Comparison of ENCODE assay signal across 19 cellular contexts in the genomic region with DNA sequence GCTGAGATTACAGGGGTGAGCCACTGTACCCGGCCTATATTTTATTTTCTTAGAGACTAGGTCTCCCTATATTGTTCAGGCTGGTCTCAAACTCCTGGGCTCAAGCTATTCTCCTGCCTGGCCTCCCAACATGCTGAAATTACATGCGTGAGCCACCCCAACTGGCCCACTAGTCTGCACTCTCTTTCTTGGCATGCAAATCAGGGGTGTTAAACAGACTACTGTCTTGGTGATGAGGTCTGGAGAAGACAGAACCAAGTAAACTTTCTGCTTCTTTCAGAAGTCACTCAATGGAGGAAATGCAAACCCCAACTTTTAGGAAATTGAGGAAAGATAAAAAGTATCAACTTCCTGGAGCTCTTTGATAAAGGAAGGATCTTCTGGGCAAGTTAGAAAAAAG. TPM values are rescaled to one million over a fixed set of nuclear protein-coding genes. Genes with fewer than 3 reads are reported as not detected.
DNase-seq lines count a peak whose midpoint lies in the region; ATAC-seq, FAIRE-seq and TF ChIP-seq lines count a peak whose summit lies in the region.
"Had no signal": no experiment of that assay in that cellular context is flagged by ENCODE, and none has a peak within 500 bp of the region (broad histone marks: within the 10 kb centered on the region; RNA-seq: fewer than 3 reads in every experiment).

No MANE protein-coding gene starts in this region.

- no peaks in the 10 kb centered on the region for H3K9me3 Mint-ChIP-seq in activated T-helper 17 cell treated with anti-CD3 and anti-CD28 coated beads, Interleukin-2, amount 50 U/mL, for 72 hours

- peaks cover 22% of the 10 kb centered on the region for H3K4me1 ChIP-seq in BLaER1
- peaks cover 42% of the 10 kb centered on the region for H3K4me1 ChIP-seq in GM12878 (ENCODE audit: control insufficient read depth, insufficient read depth, low read length)
- no peaks in the 10 kb centered on the region for H3K4me1 ChIP-seq in foreskin keratinocyte

- peaks cover 22% of the 10 kb centered on the region for H4K20me1 ChIP-seq in BLaER1
- H4K20me1 ChIP-seq in GM12878 (ENCODE audit: control insufficient read depth, insufficient read depth) = no peaks in the 10 kb centered on the region

- H3K4me2 ChIP-seq in BLaER1 (0 out of 2 replicates have a peak overlapping the region, but pooled peaks have one; percentile 9), GM12878 (ENCODE audit: control insufficient read depth, insufficient read depth) (peak overlapping the region; percentile 35; the same call in 1 of the 2 replicates)

- CTCF ChIA-PET in GM12878 (lab: Yijun Ruan, JAX) = interaction anchor here (0.8 to 3.7 kb wide), 4 partner anchors 15 to 25 kb away, joined by 3 to 21 read pairs (median 4); no protein-coding TSS in a partner anchor

- no peaks in the 10 kb centered on the region for H3K36me3 Mint-ChIP-seq in activated T-helper 17 cell treated with anti-CD3 and anti-CD28 coated beads, Interleukin-2, amount 50 U/mL, for 72 hours (ENCODE audit: low read depth)

- no peaks in the 10 kb centered on the region for H3K79me2 ChIP-seq in GM12878 (ENCODE audit: control insufficient read depth, insufficient read depth, low read length)

- H3K4me1 Mint-ChIP-seq in activated T-helper 17 cell treated with anti-CD3 and anti-CD28 coated beads, Interleukin-2, amount 50 U/mL, for 72 hours = peaks cover 6% of the 10 kb centered on the region

- ATAC-seq in GM18498 (IDR thresholded peaks at IDR 0.05; ENCODE audit: unreplicated experiment) (peak; percentile 66), GM21723 (IDR thresholded peaks at IDR 0.05; ENCODE audit: unreplicated experiment) (peak; percentile 49), GM12878 (peak; percentile 62), foreskin keratinocyte (no peak)
- ATAC-seq in activated T-helper 17 cell treated with anti-CD3 and anti-CD28 coated beads, Interleukin-2, amount 50 U/mL, for 72 hours (replicated peaks) = no peak
- ATAC-seq in activated CD4-positive, CD25-positive, alpha-beta regulatory T cell treated with anti-CD3 and anti-CD28 coated beads, Interleukin-2, amount 50 U/mL, for 24 hours = no peak
- ATAC-seq: PC-3 had no signal

- POLR2A ChIA-PET in GM12878 (lab: Charles Lee) = interaction anchor here (0.6 kb wide), 1 partner anchor 1768 kb away, joined by 5 read pairs; no protein-coding TSS in a partner anchor

- BruUV-seq in GM12878 (replicated peaks; lab: Mats Ljungman, UMichigan) = no TSS peak

- H3K27me3 Mint-ChIP-seq in activated T-helper 17 cell treated with anti-CD3 and anti-CD28 coated beads, Interleukin-2, amount 50 U/mL, for 72 hours = peaks cover 61% of the 10 kb centered on the region

- no peak overlapping the region for H3K27ac Mint-ChIP-seq in activated T-helper 17 cell treated with anti-CD3 and anti-CD28 coated beads, Interleukin-2, amount 50 U/mL, for 72 hours

- RAD21 ChIA-PET in GM12878 (lab: Charles Lee; ENCODE audit: unreplicated experiment) = no interaction called here

- DNase-seq in GM12878 (ENCODE audit: low read depth, low spot score) (no peak), AG08396 (ENCODE audit: low spot score) (no peak), foreskin keratinocyte (no peak)
- DNase-seq: 8988T, DND-41, GDM1, KBM-7, NCI-H1436 treated with DMSO at 0.1 percent for 48 hours, NCI-H2081, NCI-H748 treated with DMSO at 0.1 percent for 48 hours, PC-3, SJCRH30, T-helper 2 cell had no signal

- no peak overlapping the region for H3K27ac ChIP-seq in BLaER1
- no peak overlapping the region for H3K27ac ChIP-seq in GM12878 (ENCODE audit: control insufficient read depth, insufficient read depth)
- no peak overlapping the region for H3K27ac ChIP-seq in foreskin keratinocyte
- H3K27ac ChIP-seq: RWPE1, SJCRH30 had no signal

- no peaks in the 10 kb centered on the region for H3K36me3 ChIP-seq in BLaER1
- no peaks in the 10 kb centered on the region for H3K36me3 ChIP-seq in GM12878 (ENCODE audit: control insufficient read depth in 2 of 2, insufficient read depth in 2 of 2, low read length in 1 of 2)
- H3K36me3 ChIP-seq: SJCRH30 had no signal

- no peak for TF ChIP-seq POLR2A in GM12878 (IDR thresholded peaks at IDR 0.05; ENCODE audit: low read depth, low read length)

- in situ Hi-C loops in GM12878 (cut with MboI) = no loop called here

- no peak for FAIRE-seq in GM12878 (lab: Jason Lieb, UNC)

- H3K27me3 ChIP-seq in BLaER1 (peaks cover 50% of the 10 kb centered on the region), GM12878 (replicated peaks in 1 of 2; ENCODE audit: control insufficient read depth in 2 of 2, insufficient read depth in 2 of 2, low read length in 1 of 2) (peaks cover 10% of the 10 kb centered on the region in 2 experiments), foreskin keratinocyte (peaks cover 87% of the 10 kb centered on the region)
- H3K27me3 ChIP-seq: SJCRH30 had no signal

- H3K9me3 ChIP-seq in BLaER1 (no peaks in the 10 kb centered on the region), GM12878 (replicated peaks; ENCODE audit: control insufficient read depth, insufficient read depth, low read length) (no peaks in the 10 kb centered on the region)
- H3K9me3 ChIP-seq: SJCRH30 had no signal

- SMC1A ChIA-PET in GM12878 (lab: Charles Lee; ENCODE audit: uncharacterized antibody, unreplicated experiment) = interaction anchor here (1.0 kb wide), 2 partner anchors 12 to 25 kb away, joined by 3 read pairs; no protein-coding TSS in a partner anchor

- TF ChIP-seq CTCF in GM12878 (IDR thresholded peaks at IDR 0.05 in 2 of 3, conservative IDR thresholded peaks at IDR 0.05 in 1 of 3; ENCODE audit: control insufficient read depth in 2 of 3, extremely low read depth in 1 of 3, insufficient read depth in 1 of 3, low read depth in 3 of 3, low read length in 3 of 3) = no peak
- no peak for TF ChIP-seq CTCF in foreskin keratinocyte (conservative IDR thresholded peaks at IDR 0.05)

- no peak overlapping the region for H2AFZ ChIP-seq in GM12878 (ENCODE audit: control insufficient read depth, low read depth, low read length)

- TF ChIP-seq RAD21 in GM12878 (IDR thresholded peaks at IDR 0.05; ENCODE audit: insufficient read depth, low read depth, low read length) = no peak

- H3K9ac ChIP-seq in BLaER1 (no peak overlapping the region), GM12878 (ENCODE audit: control insufficient read depth, insufficient read depth, low read length) (no peak overlapping the region)

- intact Hi-C loops in GM12878 (cut with micrococcal nuclease; ENCODE audit: unreplicated experiment) = no loop called here

- no peak for TF ChIP-seq EP300 in GM12878 (IDR thresholded peaks at IDR 0.05; ENCODE audit: borderline replicate concordance in 1 of 2, control insufficient read depth in 1 of 2, low read depth in 2 of 2, low read length in 2 of 2)

- whole genome bisulfite sequencing in GM12878 (ENCODE audit: insufficient coverage, insufficient replicate concordance, low lambda C conversion rate, missing lambda C conversion rate) = 23% methylated on average over 2 of the region's 2 CpGs

- H3K4me3 ChIP-seq in BLaER1 (no peak overlapping the region), GM12878 (no peak overlapping the region)
- H3K4me3 ChIP-seq: SJCRH30 had no signal

- H3K4me3 Mint-ChIP-seq in activated T-helper 17 cell treated with anti-CD3 and anti-CD28 coated beads, Interleukin-2, amount 50 U/mL, for 72 hours = no peak overlapping the region

TF ChIP-seq in GM12878, 131 proteins besides CTCF, POLR2A, EP300 and RAD21:
- TF ChIP-seq NR2F1 (conservative IDR thresholded peaks at IDR 0.05) (no peak), POU2F2 (IDR thresholded peaks at IDR 0.05; ENCODE audit: borderline replicate concordance, low read depth, low read length) (0 out of 3 replicates have a peak, but pooled peaks have one; percentile 57)

RNA-seq across cellular contexts. Expression of gene TUBB2B, which starts 8.0 kb away (rescaled TPM):
- 1.7 TPM in 2 replicates for total RNA-seq in GM12878 (2013; cell fraction: nucleolus; rRNA removed)
- total RNA-seq in GM12878 (2014; rRNA removed) (45.4 and 54.7 TPM in 2 replicates), GM12878 (2014; rRNA removed; fragmentation: Illumina TruSeq; extraction: Trizol) (32.7 and 36.9 TPM in 2 replicates), GM12878 (2021) (55.4 and 63.2 TPM in 2 replicates), foreskin keratinocyte (1.2 TPM in 1 of 2 replicates, not detected in the other)
- polyA plus RNA-seq in GM12878 (2011; ENCODE audit: low read depth) = 6.2 TPM
- polyA plus RNA-seq in GM12878 (2011; rRNA removed) (1.7 and 3.6 TPM in 2 replicates), GM12878 (2014; fragmentation: Illumina TruSeq; extraction: Trizol) (14.3 and 30.9 TPM in 2 replicates), GM12878 (2014; fragmentation: Nextera tagmentation; extraction: Ambion mirVana) (1 to 10 TPM; 2.6 to 5.8 TPM), GM12878 (2014; rRNA removed) (75.2 and 81.4 TPM in 2 replicates), GM12878 (2016; fragmentation: Nextera tagmentation; extraction: Ambion mirVana) (10 to 100 TPM in 1 of 2 experiments, 1 to 10 TPM in 1; 7.9 to 11.6 TPM), foreskin keratinocyte (0.04 and 0.85 TPM in 2 replicates)
- polyA plus RNA-seq in GM12878 (2011; cell fraction: cytosol; rRNA removed) = 3.4 and 5.6 TPM in 2 replicates
- 2.8 and 3.0 TPM in 2 replicates for polyA plus RNA-seq in GM12878 (2011; cell fraction: nucleus; rRNA removed)
- 19.4 and 30.4 TPM in 2 replicates for polyA plus RNA-seq in GM12878 (2012)
- 2.8 and 4.0 TPM in 2 replicates for polyA minus RNA-seq in GM12878 (2011; rRNA and poly(A)+ RNA removed)
- 0.67 and 1.7 TPM in 2 replicates for polyA minus RNA-seq in GM12878 (2011; cell fraction: cytosol; rRNA and poly(A)+ RNA removed)
- polyA minus RNA-seq in GM12878 (2011; cell fraction: nucleus; rRNA and poly(A)+ RNA removed) = 0.86 and 1.1 TPM in 2 replicates
- total RNA-seq in activated T-helper 17 cell treated with anti-CD3 and anti-CD28 coated beads, Interleukin-2, amount 50 U/mL, for 72 hours = under 1 TPM in 1 of 2 donors, not detected in 1; 0.35 TPM

RNA-seq across cellular contexts. Expression of gene PSMG4, which starts 23.3 kb away (rescaled TPM):
- 80.6 and 82.0 TPM in 2 replicates for total RNA-seq in GM12878 (2013; cell fraction: nucleolus; rRNA removed)
- total RNA-seq in GM12878 (2014; rRNA removed) (51.4 and 56.9 TPM in 2 replicates), GM12878 (2014; rRNA removed; fragmentation: Illumina TruSeq; extraction: Trizol) (19.6 and 22.8 TPM in 2 replicates), GM12878 (2021) (32.4 and 32.9 TPM in 2 replicates), foreskin keratinocyte (19.2 and 20.1 TPM in 2 replicates)
- polyA plus RNA-seq in GM12878 (2011; ENCODE audit: low read depth) = 9.2 TPM
- polyA plus RNA-seq in GM12878 (2011; rRNA removed) (25.3 and 26.6 TPM in 2 replicates), GM12878 (2014; fragmentation: Illumina TruSeq; extraction: Trizol) (8.2 and 11.4 TPM in 2 replicates), GM12878 (2014; fragmentation: Nextera tagmentation; extraction: Ambion mirVana) (10 to 100 TPM in 1 of 2 experiments, 1 to 10 TPM in 1; 7.1 to 14.2 TPM), GM12878 (2014; rRNA removed) (62.6 and 67.1 TPM in 2 replicates), GM12878 (2016; fragmentation: Nextera tagmentation; extraction: Ambion mirVana) (10 to 100 TPM; 54.6 to 59.3 TPM), foreskin keratinocyte (25.1 and 32.0 TPM in 2 replicates)
- 35.6 and 60.0 TPM in 2 replicates for polyA plus RNA-seq in GM12878 (2011; cell fraction: cytosol; rRNA removed)
- 35.9 and 43.3 TPM in 2 replicates for polyA plus RNA-seq in GM12878 (2011; cell fraction: nucleus; rRNA removed)
- polyA plus RNA-seq in GM12878 (2012) = 17.4 and 18.7 TPM in 2 replicates
- 25.8 and 28.8 TPM in 2 replicates for polyA minus RNA-seq in GM12878 (2011; rRNA and poly(A)+ RNA removed)
- polyA minus RNA-seq in GM12878 (2011; cell fraction: cytosol; rRNA and poly(A)+ RNA removed) = 5.7 and 10.1 TPM in 2 replicates
- 20.2 and 40.2 TPM in 2 replicates for polyA minus RNA-seq in GM12878 (2011; cell fraction: nucleus; rRNA and poly(A)+ RNA removed)
- total RNA-seq in activated T-helper 17 cell treated with anti-CD3 and anti-CD28 coated beads, Interleukin-2, amount 50 U/mL, for 72 hours = 10 to 100 TPM; 17.0 to 24.7 TPM

Comparison
In these comparisons a context has a peak if more than half of its experiments do, and no peak if none do; other contexts are left out.
1. ATAC-seq: peak in GM18498 (single experiment), GM21723 (single experiment) and GM12878 (single experiment); none in activated T-helper 17 cell treated with anti-CD3 and anti-CD28 coated beads, Interleukin-2, amount 50 U/mL, for 72 hours (single experiment), foreskin keratinocyte (single experiment) and activated CD4-positive, CD25-positive, alpha-beta regulatory T cell treated with anti-CD3 and anti-CD28 coated beads, Interleukin-2, amount 50 U/mL, for 24 hours (0 of 2).